ENCODE assay signal across 8 cellular contexts in genomic region chr19:8308891-8309291, GRCh38. TPM values are rescaled to one million over a fixed set of nuclear protein-coding genes. Genes with fewer than 3 reads are reported as not detected.
DNase-seq lines count a peak whose midpoint lies in the region; ATAC-seq lines count a peak whose summit lies in the region.

No MANE protein-coding gene starts in this region.

- H3K4me1 ChIP-seq in mononuclear cell (ENCODE audit: insufficient read depth, low read length): peaks cover 28% of the 10 kb centered on the region

- H3K4me3 ChIP-seq in mononuclear cell (ENCODE audit: low read length): peak overlapping the region; percentile 46

- no peak for DNase-seq in activated T-cell treated with anti-CD3 and anti-CD28 coated beads, Interleukin-2, amount 50 U/mL, for 24 hours
- no peak for DNase-seq in activated T-cell treated with anti-CD3 and anti-CD28 coated beads, Interleukin-2, amount 50 U/mL, for 48 hours
- DNase-seq in central memory CD8-positive, alpha-beta T cell (ENCODE audit: low spot score in 2 of 2): peak in 1 of 2 donors; percentile 6
- DNase-seq in ureter (ENCODE audit: low spot score) (peak; percentile 40), HUDEP-2 (lab: John Stamatoyannopoulos, UW; ENCODE audit: unreplicated experiment in 76 of 76) (no peak)

- H3K4me3 Mint-ChIP-seq in activated T-cell treated with anti-CD3 and anti-CD28 coated beads, Interleukin-2, amount 50 U/mL, for 24 hours: peak overlapping the region; percentile 98
- peak overlapping the region; percentile 91 for H3K4me3 Mint-ChIP-seq in central memory CD8-positive, alpha-beta T cell

- no peaks in the 10 kb centered on the region for H3K27me3 ChIP-seq in mononuclear cell (ENCODE audit: insufficient read depth, low read length)

- H3K27me3 Mint-ChIP-seq in activated T-cell treated with anti-CD3 and anti-CD28 coated beads, Interleukin-2, amount 50 U/mL, for 24 hours: no peaks in the 10 kb centered on the region
- no peaks in the 10 kb centered on the region for H3K27me3 Mint-ChIP-seq in central memory CD8-positive, alpha-beta T cell

- peaks cover 41% of the 10 kb centered on the region for H3K4me1 Mint-ChIP-seq in activated T-cell treated with anti-CD3 and anti-CD28 coated beads, Interleukin-2, amount 50 U/mL, for 24 hours (ENCODE audit: low read depth)
- H3K4me1 Mint-ChIP-seq in central memory CD8-positive, alpha-beta T cell: peaks cover 31% of the 10 kb centered on the region

- peaks cover 95% of the 10 kb centered on the region for H3K36me3 Mint-ChIP-seq in activated T-cell treated with anti-CD3 and anti-CD28 coated beads, Interleukin-2, amount 50 U/mL, for 24 hours (ENCODE audit: low read depth)
- H3K36me3 Mint-ChIP-seq in central memory CD8-positive, alpha-beta T cell (ENCODE audit: insufficient read depth): peaks cover 20% of the 10 kb centered on the region

- no peaks in the 10 kb centered on the region for H3K9me3 ChIP-seq in mononuclear cell (ENCODE audit: low read depth, low read length)

- H3K9me3 Mint-ChIP-seq in activated T-cell treated with anti-CD3 and anti-CD28 coated beads, Interleukin-2, amount 50 U/mL, for 24 hours: no peaks in the 10 kb centered on the region
- no peaks in the 10 kb centered on the region for H3K9me3 Mint-ChIP-seq in central memory CD8-positive, alpha-beta T cell

- H3K27ac Mint-ChIP-seq in activated T-cell treated with anti-CD3 and anti-CD28 coated beads, Interleukin-2, amount 50 U/mL, for 24 hours: peak overlapping the region; percentile 99
- peak overlapping the region; percentile 93 for H3K27ac Mint-ChIP-seq in central memory CD8-positive, alpha-beta T cell (ENCODE audit: low read depth)

- no peak for ATAC-seq in central memory CD8-positive, alpha-beta T cell (replicated peaks; ENCODE audit: extremely low read depth, poor library complexity, severe bottlenecking)
- ATAC-seq in GM18909 (IDR thresholded peaks at IDR 0.05; ENCODE audit: poor library complexity, unreplicated experiment) (no peak), HG03520 (IDR thresholded peaks at IDR 0.05; ENCODE audit: unreplicated experiment) (no peak)

RNA-seq across cellular contexts. Expression of gene CD320, which starts 0.7 kb away (rescaled TPM):
- total RNA-seq in mononuclear cell (14.6 TPM), ureter (24.3 TPM)

RNA-seq across cellular contexts. Expression of gene NDUFA7, which starts 12.3 kb away (rescaled TPM):
- total RNA-seq in mononuclear cell: 15.3 TPM
- 53.0 TPM for total RNA-seq in ureter

RNA-seq across cellular contexts. Expression of gene RPS28, which starts 12.4 kb away (rescaled TPM):
- 352 TPM for total RNA-seq in mononuclear cell
- total RNA-seq in ureter: 1,953 TPM

RNA-seq across cellular contexts. Expression of gene KANK3, which starts 34.2 kb away (rescaled TPM):
- total RNA-seq in mononuclear cell: 0.42 TPM
- total RNA-seq in ureter: 12.8 TPM

RNA-seq across cellular contexts. Expression of gene ANGPTL4, which starts 55.1 kb away (rescaled TPM):
- total RNA-seq in mononuclear cell (not detected), ureter (13.2 TPM)
